9 cellular contexts compared by ENCODE assay signal in genomic region chr5:82107277-82107676, GRCh38.
DNase-seq lines count a peak whose midpoint lies in the region; ATAC-seq, FAIRE-seq and TF ChIP-seq lines count a peak whose summit lies in the region.
"Had no signal": no experiment of that assay in that cellular context is flagged by ENCODE, and none has a peak within 500 bp of the region (broad histone marks: within the 10 kb centered on the region; RNA-seq: fewer than 3 reads in every experiment).

No MANE protein-coding gene starts in this region.

- H3K4me3 ChIP-seq in coronary artery = no peak overlapping the region

- TF ChIP-seq CTCF in GM13976 (IDR thresholded peaks at IDR 0.05; ENCODE audit: borderline replicate concordance, control extremely low read depth, extremely low read depth, insufficient read depth, missing control alignments) (peak; percentile 35), coronary artery (IDR thresholded peaks at IDR 0.05) (no peak)

- ATAC-seq in GM21786 (IDR thresholded peaks at IDR 0.05; ENCODE audit: unreplicated experiment) (no peak), GM19395 (IDR thresholded peaks at IDR 0.05; ENCODE audit: unreplicated experiment) (no peak)

- DNase-seq in GM13976 (ENCODE audit: low spot score) (no peak), glomerular endothelial cell (ENCODE audit: extremely low read depth, low read depth, low spot score) (peak; percentile 7), NCI-H1092 treated with DMSO at 0.1 percent for 48 hours (lab: John Stamatoyannopoulos, UW) (no peak), coronary artery (ENCODE audit: low spot score) (no peak)
- DNase-seq: activated CD4-positive, alpha-beta memory T cell treated with anti-CD3 and anti-CD28 coated beads, Interleukin-2, amount 10 ng/mL, durations not matched to agents 7 days and 5 days had no signal

- H3K27ac ChIP-seq in coronary artery = no peak overlapping the region

- FAIRE-seq in A204.1 (lab: Jason Lieb, UNC) (peak; percentile 91), TTC549 (lab: Jason Lieb, UNC) (peak; percentile 69)

- in situ Hi-C loops in GM13976 (cut with MboI; ENCODE audit: low sequenced_read_pairs, unreplicated experiment) = no loop called here
